ENCODE assay signal across 1 cellular context in the genomic region with DNA sequence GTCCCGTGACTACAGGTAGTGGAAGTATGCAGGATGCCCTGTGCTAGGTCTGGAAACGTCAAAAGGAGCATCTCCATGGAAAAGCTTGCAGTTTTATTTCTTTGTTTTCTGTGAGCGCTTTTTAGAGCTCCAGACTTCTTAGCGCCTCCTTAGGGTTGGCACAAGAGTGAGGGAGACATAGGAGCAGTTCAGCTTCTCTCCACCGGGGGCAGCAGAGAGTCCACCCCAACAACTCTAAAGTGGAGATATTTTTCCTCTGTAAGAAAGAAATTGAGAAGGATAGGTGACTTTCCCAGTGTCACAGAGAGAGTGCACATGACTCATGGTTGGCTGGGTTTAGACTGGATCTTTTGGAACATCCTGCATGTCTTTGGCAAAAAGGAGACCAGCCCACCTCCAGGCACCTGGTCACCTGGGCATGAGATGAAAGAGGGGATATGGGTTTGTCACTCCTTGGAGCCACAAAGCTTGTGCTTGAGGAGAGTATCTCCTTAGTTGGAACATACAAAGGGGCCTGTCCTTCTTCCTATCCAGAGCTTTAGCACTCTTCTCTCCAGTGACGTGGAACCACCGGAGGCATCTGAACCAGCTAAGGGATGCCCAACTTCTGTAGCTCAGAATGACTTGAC.
TF ChIP-seq lines count a peak whose summit lies in the region.

No MANE protein-coding gene starts in this region.

TF ChIP-seq in GM12878, 131 proteins besides CTCF, POLR2A, EP300 and RAD21 (continued from another document):
- no peak for TF ChIP-seq SREBF2 (IDR thresholded peaks at IDR 0.05; ENCODE audit: low read length)
- TF ChIP-seq ZNF207 (IDR thresholded peaks at IDR 0.05; ENCODE audit: borderline replicate concordance): no peak
- TF ChIP-seq, protein P1, sequence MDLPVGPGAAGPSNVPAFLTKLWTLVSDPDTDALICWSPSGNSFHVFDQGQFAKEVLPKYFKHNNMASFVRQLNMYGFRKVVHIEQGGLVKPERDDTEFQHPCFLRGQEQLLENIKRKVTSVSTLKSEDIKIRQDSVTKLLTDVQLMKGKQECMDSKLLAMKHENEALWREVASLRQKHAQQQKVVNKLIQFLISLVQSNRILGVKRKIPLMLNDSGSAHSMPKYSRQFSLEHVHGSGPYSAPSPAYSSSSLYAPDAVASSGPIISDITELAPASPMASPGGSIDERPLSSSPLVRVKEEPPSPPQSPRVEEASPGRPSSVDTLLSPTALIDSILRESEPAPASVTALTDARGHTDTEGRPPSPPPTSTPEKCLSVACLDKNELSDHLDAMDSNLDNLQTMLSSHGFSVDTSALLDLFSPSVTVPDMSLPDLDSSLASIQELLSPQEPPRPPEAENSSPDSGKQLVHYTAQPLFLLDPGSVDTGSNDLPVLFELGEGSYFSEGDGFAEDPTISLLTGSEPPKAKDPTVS (IDR thresholded peaks at IDR 0.05; ENCODE audit: low read depth, low read length): no peak
- no peak for TF ChIP-seq JUNB (IDR thresholded peaks at IDR 0.05)
- no peak for TF ChIP-seq SIX5 (IDR thresholded peaks at IDR 0.05; ENCODE audit: low read depth, low read length, severe bottlenecking)
- TF ChIP-seq CHD2 (IDR thresholded peaks at IDR 0.05; ENCODE audit: borderline replicate concordance, low read depth, low read length): no peak
- no peak for TF ChIP-seq RBBP5 (conservative IDR thresholded peaks at IDR 0.05)
- TF ChIP-seq, protein P2, sequence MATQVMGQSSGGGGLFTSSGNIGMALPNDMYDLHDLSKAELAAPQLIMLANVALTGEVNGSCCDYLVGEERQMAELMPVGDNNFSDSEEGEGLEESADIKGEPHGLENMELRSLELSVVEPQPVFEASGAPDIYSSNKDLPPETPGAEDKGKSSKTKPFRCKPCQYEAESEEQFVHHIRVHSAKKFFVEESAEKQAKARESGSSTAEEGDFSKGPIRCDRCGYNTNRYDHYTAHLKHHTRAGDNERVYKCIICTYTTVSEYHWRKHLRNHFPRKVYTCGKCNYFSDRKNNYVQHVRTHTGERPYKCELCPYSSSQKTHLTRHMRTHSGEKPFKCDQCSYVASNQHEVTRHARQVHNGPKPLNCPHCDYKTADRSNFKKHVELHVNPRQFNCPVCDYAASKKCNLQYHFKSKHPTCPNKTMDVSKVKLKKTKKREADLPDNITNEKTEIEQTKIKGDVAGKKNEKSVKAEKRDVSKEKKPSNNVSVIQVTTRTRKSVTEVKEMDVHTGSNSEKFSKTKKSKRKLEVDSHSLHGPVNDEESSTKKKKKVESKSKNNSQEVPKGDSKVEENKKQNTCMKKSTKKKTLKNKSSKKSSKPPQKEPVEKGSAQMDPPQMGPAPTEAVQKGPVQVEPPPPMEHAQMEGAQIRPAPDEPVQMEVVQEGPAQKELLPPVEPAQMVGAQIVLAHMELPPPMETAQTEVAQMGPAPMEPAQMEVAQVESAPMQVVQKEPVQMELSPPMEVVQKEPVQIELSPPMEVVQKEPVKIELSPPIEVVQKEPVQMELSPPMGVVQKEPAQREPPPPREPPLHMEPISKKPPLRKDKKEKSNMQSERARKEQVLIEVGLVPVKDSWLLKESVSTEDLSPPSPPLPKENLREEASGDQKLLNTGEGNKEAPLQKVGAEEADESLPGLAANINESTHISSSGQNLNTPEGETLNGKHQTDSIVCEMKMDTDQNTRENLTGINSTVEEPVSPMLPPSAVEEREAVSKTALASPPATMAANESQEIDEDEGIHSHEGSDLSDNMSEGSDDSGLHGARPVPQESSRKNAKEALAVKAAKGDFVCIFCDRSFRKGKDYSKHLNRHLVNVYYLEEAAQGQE (IDR thresholded peaks at IDR 0.05; ENCODE audit: low read depth, low read length): no peak
- TF ChIP-seq RFX5 (IDR thresholded peaks at IDR 0.05; ENCODE audit: low read depth, low read length): no peak
- TF ChIP-seq, protein P3, sequence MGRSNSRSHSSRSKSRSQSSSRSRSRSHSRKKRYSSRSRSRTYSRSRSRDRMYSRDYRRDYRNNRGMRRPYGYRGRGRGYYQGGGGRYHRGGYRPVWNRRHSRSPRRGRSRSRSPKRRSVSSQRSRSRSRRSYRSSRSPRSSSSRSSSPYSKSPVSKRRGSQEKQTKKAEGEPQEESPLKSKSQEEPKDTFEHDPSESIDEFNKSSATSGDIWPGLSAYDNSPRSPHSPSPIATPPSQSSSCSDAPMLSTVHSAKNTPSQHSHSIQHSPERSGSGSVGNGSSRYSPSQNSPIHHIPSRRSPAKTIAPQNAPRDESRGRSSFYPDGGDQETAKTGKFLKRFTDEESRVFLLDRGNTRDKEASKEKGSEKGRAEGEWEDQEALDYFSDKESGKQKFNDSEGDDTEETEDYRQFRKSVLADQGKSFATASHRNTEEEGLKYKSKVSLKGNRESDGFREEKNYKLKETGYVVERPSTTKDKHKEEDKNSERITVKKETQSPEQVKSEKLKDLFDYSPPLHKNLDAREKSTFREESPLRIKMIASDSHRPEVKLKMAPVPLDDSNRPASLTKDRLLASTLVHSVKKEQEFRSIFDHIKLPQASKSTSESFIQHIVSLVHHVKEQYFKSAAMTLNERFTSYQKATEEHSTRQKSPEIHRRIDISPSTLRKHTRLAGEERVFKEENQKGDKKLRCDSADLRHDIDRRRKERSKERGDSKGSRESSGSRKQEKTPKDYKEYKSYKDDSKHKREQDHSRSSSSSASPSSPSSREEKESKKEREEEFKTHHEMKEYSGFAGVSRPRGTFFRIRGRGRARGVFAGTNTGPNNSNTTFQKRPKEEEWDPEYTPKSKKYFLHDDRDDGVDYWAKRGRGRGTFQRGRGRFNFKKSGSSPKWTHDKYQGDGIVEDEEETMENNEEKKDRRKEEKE (IDR thresholded peaks at IDR 0.05): no peak
